10 cellular contexts compared by ENCODE assay signal in the genomic region with DNA sequence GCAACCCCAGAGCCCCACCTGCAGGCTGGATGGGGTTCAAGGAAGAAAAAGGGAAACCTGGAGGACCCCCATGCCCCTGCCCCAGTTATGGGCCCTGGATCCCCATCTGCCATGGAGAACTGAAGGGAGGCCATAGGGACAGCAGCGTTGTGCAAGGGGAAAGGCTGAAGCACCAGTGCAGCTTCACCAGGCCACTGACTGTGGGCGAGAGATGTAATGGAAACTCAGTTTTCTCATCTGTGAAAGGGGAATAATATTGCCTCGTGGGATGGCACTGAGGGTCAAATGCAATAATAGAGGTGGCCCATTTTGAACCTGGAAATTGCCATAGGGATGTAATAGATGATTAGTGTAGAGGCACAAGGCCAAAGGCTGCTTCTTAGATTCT. TPM values are rescaled to one million over a fixed set of nuclear protein-coding genes. Genes with fewer than 3 reads are reported as not detected.
DNase-seq lines count a peak whose midpoint lies in the region; ATAC-seq and TF ChIP-seq lines count a peak whose summit lies in the region.
"Had no signal": no experiment of that assay in that cellular context is flagged by ENCODE, and none has a peak within 500 bp of the region (broad histone marks: within the 10 kb centered on the region; RNA-seq: fewer than 3 reads in every experiment).

No MANE protein-coding gene starts in this region.

- POLR2A ChIA-PET in HCT116 (lab: Charles Lee) = interaction anchor here (1.0 kb wide), 1 partner anchor 40 kb away, joined by 3 read pairs; no protein-coding TSS in a partner anchor

- peak overlapping the region; percentile 49 for H3K4me2 ChIP-seq in HCT116 (ENCODE audit: low read length)

- H3K9me3 ChIP-seq in HCT116 (ENCODE audit: control insufficient read depth in 1 of 2, insufficient read depth in 1 of 2, low read depth in 1 of 2, low read length in 2 of 2) = no peaks in the 10 kb centered on the region
- no peaks in the 10 kb centered on the region for H3K9me3 ChIP-seq in adrenal gland (replicated peaks in 1 of 3)

- BruUV-seq in HCT116 (replicated peaks; lab: Mats Ljungman, UMichigan) = no TSS peak

- ATAC-seq in HCT116 (0 out of 2 replicates have a peak, but pooled peaks have one; percentile 3), natural killer cell (peak in 2 of 3 donors; percentile 0 to 4), HG03432 (IDR thresholded peaks at IDR 0.05; ENCODE audit: unreplicated experiment) (no peak)

- no peak; a peak in 1 of 6 replicates for TF ChIP-seq CTCF in HCT116 (IDR thresholded peaks at IDR 0.05 in 2 of 3, conservative IDR thresholded peaks at IDR 0.05 in 1 of 3; ENCODE audit: borderline replicate concordance in 1 of 3, insufficient read depth in 1 of 3, low read depth in 2 of 3, low read length in 2 of 3)
- peak in 1 of 6 experiments; percentile 1 for TF ChIP-seq CTCF in adrenal gland (IDR thresholded peaks at IDR 0.05)
- peak; percentile 24 for TF ChIP-seq CTCF in natural killer cell (IDR thresholded peaks at IDR 0.05)

- RAD21 ChIA-PET in HCT116 (lab: Charles Lee; ENCODE audit: low non-redundant PET in 1 of 2, low total read pairs in 2 of 2, uncharacterized antibody in 2 of 2, unreplicated experiment in 2 of 2) = no interaction called here

- no peak overlapping the region for H3K9ac ChIP-seq in HCT116 (ENCODE audit: low read length)

- intact Hi-C loops in HCT116 (cut with micrococcal nuclease) = no loop called here
- intact Hi-C loops in adrenal gland (cut with DNase I) = no loop called here
- intact Hi-C loops in natural killer cell (cut with micrococcal nuclease) = loop anchor here (5.0 kb wide), 1 partner anchor 179 kb away; no protein-coding TSS in a partner anchor

- no peak for TF ChIP-seq RAD21 in HCT116 (IDR thresholded peaks at IDR 0.05; ENCODE audit: low read depth)

- TF ChIP-seq POLR2A in HCT116 (IDR thresholded peaks at IDR 0.05; ENCODE audit: borderline replicate concordance, extremely low read depth, insufficient read depth, insufficient read length) = no peak
- no peak for TF ChIP-seq POLR2A in adrenal gland (IDR thresholded peaks at IDR 0.05)

- WGBS in adrenal gland, 4 donors = 59 to 77% (median 67%) methylated on average over 3 of the region's 3 CpGs

- DNase-seq in CD1c-positive myeloid dendritic cell (ENCODE audit: extremely low spot score) (peak; percentile 73), HCT116 (ENCODE audit: low read depth, low spot score) (no peak), adrenal gland (no peak), natural killer cell (no peak), DMS79 (lab: John Stamatoyannopoulos, UW) (no peak), LoVo (ENCODE audit: low spot score) (no peak), dermis blood vessel endothelial cell (no peak)
- DNase-seq: NCI-H187 treated with DMSO at 0.1 percent for 48 hours had no signal

- H3K36me3 Mint-ChIP-seq in natural killer cell = no peaks in the 10 kb centered on the region

- H3K4me1 Mint-ChIP-seq in natural killer cell = peaks cover 92 to 93% of the 10 kb centered on the region in 2 donors

- H3K27me3 Mint-ChIP-seq in natural killer cell (ENCODE audit: low read depth in 2 of 2) = no peaks in the 10 kb centered on the region

- peaks cover 17 to 47% of the 10 kb centered on the region in 2 experiments for H3K4me1 ChIP-seq in HCT116 (ENCODE audit: control insufficient read depth in 1 of 2, insufficient read depth in 2 of 2, low read length in 2 of 2)
- H3K4me1 ChIP-seq in adrenal gland (replicated peaks in 1 of 2) = peaks cover 43 to 45% of the 10 kb centered on the region in 2 donors

- no peaks in the 10 kb centered on the region for H3K27me3 ChIP-seq in HCT116 (ENCODE audit: insufficient read depth, low read length)
- no peaks in the 10 kb centered on the region for H3K27me3 ChIP-seq in adrenal gland

- H3K4me3 Mint-ChIP-seq in natural killer cell = peak overlapping the region; percentile 90

- H3K27ac ChIP-seq in HCT116 (ENCODE audit: low read depth, low read length) = no peak overlapping the region
- H3K27ac ChIP-seq in adrenal gland = peak overlapping the region; percentile 72 to 96 (median 82)

- no peaks in the 10 kb centered on the region for H3K79me2 ChIP-seq in HCT116 (ENCODE audit: insufficient read depth, low read length)

- H3K4me3 ChIP-seq in HCT116 (replicated peaks in 1 of 2; ENCODE audit: low read depth in 1 of 2, low read length in 2 of 2) (no peak overlapping the region), adrenal gland (no peak overlapping the region)

- H2AFZ ChIP-seq in HCT116 (ENCODE audit: low read depth, low read length, poor library complexity, severe bottlenecking) = no peak overlapping the region

- no peaks in the 10 kb centered on the region for H3K9me2 ChIP-seq in HCT116 (ENCODE audit: insufficient read depth)

- peak overlapping the region; percentile 87 to 93 for H3K27ac Mint-ChIP-seq in natural killer cell

- H3K9me3 Mint-ChIP-seq in natural killer cell = no peaks in the 10 kb centered on the region

- H3K36me3 ChIP-seq in HCT116 (ENCODE audit: control insufficient read depth in 1 of 2, insufficient read depth in 2 of 2, low read length in 2 of 2) (no peaks in the 10 kb centered on the region; a peak in 1 of 4 replicates), adrenal gland (replicated peaks in 1 of 2) (no peaks in the 10 kb centered on the region)

- CTCF ChIA-PET in HCT116 (lab: Charles Lee) = interaction anchor here (1.4 to 1.5 kb wide), 2 partner anchors 13 to 21 kb away, joined by 4 to 6 read pairs; a partner anchor contains a TSS

- no peaks in the 10 kb centered on the region for H4K20me1 ChIP-seq in HCT116 (ENCODE audit: insufficient read depth)

TF ChIP-seq in HCT116, 20 proteins besides CTCF, POLR2A, EP300 and RAD21 (continues in another document):
- TF ChIP-seq SIN3A (IDR thresholded peaks at IDR 0.05; ENCODE audit: low read depth) = no peak
- TF ChIP-seq TCF7L2 (IDR thresholded peaks at IDR 0.05; ENCODE audit: borderline replicate concordance, extremely low read depth, insufficient read depth, insufficient read length) = no peak
- TF ChIP-seq ELF1 (IDR thresholded peaks at IDR 0.05; ENCODE audit: borderline replicate concordance, low read depth) = no peak
- TF ChIP-seq, protein P1, sequence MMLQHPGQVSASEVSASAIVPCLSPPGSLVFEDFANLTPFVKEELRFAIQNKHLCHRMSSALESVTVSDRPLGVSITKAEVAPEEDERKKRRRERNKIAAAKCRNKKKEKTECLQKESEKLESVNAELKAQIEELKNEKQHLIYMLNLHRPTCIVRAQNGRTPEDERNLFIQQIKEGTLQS (IDR thresholded peaks at IDR 0.05) = no peak
- no peak for TF ChIP-seq FOSL1 (IDR thresholded peaks at IDR 0.05; ENCODE audit: low read depth)
- TF ChIP-seq CEBPB (IDR thresholded peaks at IDR 0.05; ENCODE audit: low read depth) = no peak
- TF ChIP-seq SP1 (IDR thresholded peaks at IDR 0.05; ENCODE audit: low read depth) = no peak
- TF ChIP-seq, protein P2, sequence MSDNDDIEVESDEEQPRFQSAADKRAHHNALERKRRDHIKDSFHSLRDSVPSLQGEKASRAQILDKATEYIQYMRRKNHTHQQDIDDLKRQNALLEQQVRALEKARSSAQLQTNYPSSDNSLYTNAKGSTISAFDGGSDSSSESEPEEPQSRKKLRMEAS (IDR thresholded peaks at IDR 0.05) = no peak
- TF ChIP-seq YY1 (IDR thresholded peaks at IDR 0.05; ENCODE audit: extremely low read depth, insufficient replicate concordance, low read depth, low read length) = no peak
- no peak for TF ChIP-seq SRF (IDR thresholded peaks at IDR 0.05; ENCODE audit: low read depth)
- no peak for TF ChIP-seq JUND (IDR thresholded peaks at IDR 0.05)
- no peak for TF ChIP-seq EGR1 (IDR thresholded peaks at IDR 0.05; ENCODE audit: low read depth)
- no peak for TF ChIP-seq CBX3 (IDR thresholded peaks at IDR 0.05; ENCODE audit: low read depth)
- TF ChIP-seq ZNF274 (IDR thresholded peaks at IDR 0.05; ENCODE audit: low read depth, low read length) = no peak
- TF ChIP-seq EZH2phosphoT487 (IDR thresholded peaks at IDR 0.05; ENCODE audit: borderline replicate concordance) = no peak

RNA-seq across cellular contexts. Expression of a gene that starts 9.9 kb away (rescaled TPM):
- total RNA-seq in HCT116 (2021; ENCODE audit: unreplicated experiment) (0.27 TPM), adrenal gland (10 to 100 TPM in 7 of 8 donors, 1 to 10 TPM in 1; 7.1 to 57.8 (median 22.3) TPM), natural killer cell (100 to 1,000 TPM; 176 to 282 (median 246) TPM), dermis blood vessel endothelial cell (under 0.01 and 0.14 TPM in 2 replicates)
- polyA plus RNA-seq in HCT116 (2012) = 0.05 TPM in 1 of 2 replicates, not detected in the other
- polyA plus RNA-seq in adrenal gland = 100 to 1,000 TPM in 1 of 3 donors, 10 to 100 TPM in 1, 1 to 10 TPM in 1; 4.7 to 140 (median 96.6) TPM

RNA-seq across cellular contexts. Expression of a gene that starts 13.6 kb away (rescaled TPM):
- total RNA-seq in HCT116 (2021; ENCODE audit: unreplicated experiment) (118 TPM), adrenal gland (100 to 1,000 TPM in 2 of 8 donors, 10 to 100 TPM in 6; 65.5 to 118 (median 90.3) TPM), natural killer cell (10 to 100 TPM; 55.9 to 68.3 (median 68.1) TPM), dermis blood vessel endothelial cell (39.0 and 53.6 TPM in 2 replicates)
- polyA plus RNA-seq in HCT116 (2012) = 121 and 141 TPM in 2 replicates
- 100 to 1,000 TPM in 1 of 3 donors, 10 to 100 TPM in 2; 58.6 to 178 (median 60.8) TPM for polyA plus RNA-seq in adrenal gland

RNA-seq across cellular contexts. Expression of a gene that starts 57.7 kb away (rescaled TPM):
- total RNA-seq in HCT116 (2021; ENCODE audit: unreplicated experiment) = not detected
- not detected in 2 replicates for polyA plus RNA-seq in HCT116 (2012)
- total RNA-seq in adrenal gland = under 1 TPM in 6 of 8 donors, not detected in 2; 0.19 to 0.79 (median 0.38) TPM
- under 1 TPM in 2 of 3 donors, not detected in 1; 0.13 to 0.24 TPM for polyA plus RNA-seq in adrenal gland
- total RNA-seq in natural killer cell = 1 to 10 TPM in 2 of 3 donors, not detected in 1; 1.8 to 1.9 TPM
- not detected in 2 replicates for total RNA-seq in dermis blood vessel endothelial cell
- total RNA-seq: lung microvascular endothelial cell had no signal
